31 cellular contexts compared by ENCODE assay signal in genomic region chr7:38592737-38593136, GRCh38. TPM values are rescaled to one million over a fixed set of nuclear protein-coding genes. Genes with fewer than 3 reads are reported as not detected.
"Had no signal": no experiment of that assay in that cellular context is flagged by ENCODE, and none has a peak within 500 bp of the region (broad histone marks: within the 10 kb centered on the region; RNA-seq: fewer than 3 reads in every experiment).

No MANE protein-coding gene starts in this region.

- H3K27ac ChIP-seq: body of pancreas, brain microvascular endothelial cell, breast epithelium, VCaP had no signal

- DNase-seq: activated B cell treated with CpG ODN at 0.5 μM for 24 hours; activated CD4-positive, alpha-beta memory T cell treated with anti-CD3 and anti-CD28 coated beads for 36 hours; activated CD4-positive, alpha-beta T cell treated with anti-CD3 and anti-CD28 coated beads for 4 hours; activated CD4-positive, alpha-beta T cell treated with anti-CD3 and anti-CD28 coated beads, Interleukin-2, amount 10 ng/mL, durations not matched to agents 24 days and 14 days; activated CD4-positive, alpha-beta T cell treated with anti-CD3 and anti-CD28 coated beads, Interleukin-2, amount 50 U/mL, for 1 hour; activated CD4-positive, alpha-beta T cell treated with anti-CD3 and anti-CD28 coated beads, Interleukin-2, amount 50 U/mL, for 4 hours; activated CD4-positive, CD25-positive, alpha-beta regulatory T cell treated with anti-CD3 and anti-CD28 coated beads, Interleukin-2, amount 50 U/mL, for 72 hours; activated CD8-positive, alpha-beta memory T cell treated with anti-CD3 and anti-CD28 coated beads, Interleukin-2, amount 50 U/mL, for 4 hours; activated CD8-positive, alpha-beta T cell treated with anti-CD3 and anti-CD28 coated beads for 36 hours; activated gamma-delta T cell; activated naive CD4-positive, alpha-beta T cell treated with anti-CD3 and anti-CD28 coated beads, Interleukin-2, amount 10 ng/mL, durations not matched to agents 7 days and 5 days; activated naive CD4-positive, alpha-beta T cell treated with Interleukin-2 at 50 U/mL for 16 hours; activated naive CD8-positive, alpha-beta T cell treated with anti-CD3 and anti-CD28 coated beads, Interleukin-2, amount 10 ng/mL, durations not matched to agents 7 days and 5 days; activated naive CD8-positive, alpha-beta T cell treated with anti-CD3 and anti-CD28 coated beads, Interleukin-2, amount 50 U/mL, for 24 hours; activated T-cell treated with anti-CD3 and anti-CD28 coated beads for 4 hours; activated T-cell treated with anti-CD3 and anti-CD28 coated beads, Interleukin-2, amount 50 U/mL, for 1 hour; activated T-cell treated with anti-CD3 and anti-CD28 coated beads, Interleukin-2, amount 50 U/mL, for 4 hours; activated T-cell treated with anti-CD3 and anti-CD28 coated beads, Interleukin-2, amount 50 U/mL, for 72 hours; amygdala; aorta; body of pancreas; brain microvascular endothelial cell; central memory CD4-positive, alpha-beta T cell; T-helper 1 cell; T-helper 2 cell; T-helper 9 cell had no signal

- H3K9me3 ChIP-seq: body of pancreas, breast epithelium had no signal

- ATAC-seq: activated CD8-positive, alpha-beta T cell treated with anti-CD3 and anti-CD28 coated beads for 36 hours; activated naive CD8-positive, alpha-beta T cell treated with anti-CD3 and anti-CD28 coated beads, Interleukin-2, amount 50 U/mL, for 24 hours; activated T-cell treated with anti-CD3 and anti-CD28 coated beads, Interleukin-2, amount 50 U/mL, for 4 hours; activated T-cell treated with anti-CD3 and anti-CD28 coated beads, Interleukin-2, amount 50 U/mL, for 72 hours; activated T-helper 17 cell treated with anti-CD3 and anti-CD28 coated beads, Interleukin-2, amount 50 U/mL, for 72 hours; body of pancreas had no signal

- H3K27me3 ChIP-seq: body of pancreas, brain microvascular endothelial cell, breast epithelium had no signal

- H3K36me3 ChIP-seq: brain microvascular endothelial cell, breast epithelium had no signal

- H3K4me1 ChIP-seq: body of pancreas, breast epithelium had no signal

- H3K4me3 ChIP-seq: body of pancreas, breast epithelium had no signal

RNA-seq across cellular contexts. Expression of gene AMPH, which starts 38.4 kb away (rescaled TPM):
- total RNA-seq: activated B cell treated with CpG ODN at 0.5 μM for 24 hours; activated CD4-positive, alpha-beta memory T cell treated with anti-CD3 and anti-CD28 coated beads for 36 hours; activated CD4-positive, alpha-beta T cell treated with anti-CD3 and anti-CD28 coated beads, Interleukin-2, amount 10 ng/mL, durations not matched to agents 24 days and 14 days; activated CD8-positive, alpha-beta memory T cell treated with anti-CD3 and anti-CD28 coated beads for 36 hours; activated CD8-positive, alpha-beta T cell treated with anti-CD3 and anti-CD28 coated beads for 36 hours; activated naive CD8-positive, alpha-beta T cell treated with anti-CD3 and anti-CD28 coated beads, Interleukin-2, amount 10 ng/mL, durations not matched to agents 7 days and 5 days; activated T-helper 1 cell treated with anti-CD3 and anti-CD28 coated beads, Interleukin-12 subunit alpha, Interleukin-12 subunit beta, Interleukin-2, Interleukin-4 antibody, amounts not matched to agents 30 ng/mL and 10 ng/mL and 1 ng/mL, durations not matched to agents 14 hours and 24 hours and 36 hours; activated T-helper 17 cell treated with anti-CD3 and anti-CD28 coated beads, Interleukin-2, amount 50 U/mL, for 72 hours had no signal
